ENCODE assay signal across 20 cellular contexts in genomic region chr6:89436226-89436625, GRCh38.
DNase-seq lines count a peak whose midpoint lies in the region; ATAC-seq and TF ChIP-seq lines count a peak whose summit lies in the region.
"Had no signal": no experiment of that assay in that cellular context is flagged by ENCODE, and none has a peak within 500 bp of the region (broad histone marks: within the 10 kb centered on the region; RNA-seq: fewer than 3 reads in every experiment).

No MANE protein-coding gene starts in this region.

- no peaks in the 10 kb centered on the region for H3K27me3 Mint-ChIP-seq in nephron (ENCODE audit: low read depth)

- DNase-seq in DMS 273 (lab: John Stamatoyannopoulos, UW; ENCODE audit: unreplicated experiment) (peak; percentile 22), DMS 273 treated with DMSO at 0.1 percent for 48 hours (lab: John Stamatoyannopoulos, UW) (no peak), NCI-H2107 treated with DMSO at 0.1 percent for 48 hours (lab: John Stamatoyannopoulos, UW; ENCODE audit: unreplicated experiment) (peak; percentile 71), adipocyte (ENCODE audit: low read depth) (peak; percentile 10)
- DNase-seq: activated gamma-delta T cell; aorta; colonic mucosa; heart left ventricle; kidney; NCI-H446 treated with DMSO at 0.1 percent for 48 hours; nucleus accumbens; RPMI8226; stimulated activated CD4-positive, alpha-beta T cell treated with anti-CD3 and anti-CD28 coated beads, Interleukin-2, amount 100 ng/mL, for 48 hours had no signal

- no peak for ATAC-seq in HG03135 (IDR thresholded peaks at IDR 0.05; ENCODE audit: unreplicated experiment)
- no peak for ATAC-seq in GM21619 (IDR thresholded peaks at IDR 0.05; ENCODE audit: unreplicated experiment)
- ATAC-seq in GM19023 (IDR thresholded peaks at IDR 0.05; ENCODE audit: unreplicated experiment), result no peak
- ATAC-seq: activated CD4-positive, CD25-positive, alpha-beta regulatory T cell treated with anti-CD3 and anti-CD28 coated beads, Interleukin-2, amount 50 U/mL, for 24 hours; esophagus mucosa; heart left ventricle had no signal

- no peaks in the 10 kb centered on the region for H3K9me3 ChIP-seq in adipocyte (ENCODE audit: control insufficient read depth, low read length)
- H3K9me3 ChIP-seq: BLaER1 treated with 17β-estradiol and CSF1 and Interleukin-3, amounts not matched to agents 10 nM and 100 nM; colonic mucosa had no signal

- H3K9me3 Mint-ChIP-seq in nephron, result no peaks in the 10 kb centered on the region

- peaks cover 3% of the 10 kb centered on the region for H3K27me3 ChIP-seq in adipocyte (replicated peaks; ENCODE audit: control insufficient read depth, insufficient read depth, low read length)
- H3K27me3 ChIP-seq: colonic mucosa, heart left ventricle had no signal

- peak overlapping the region; percentile 15 to 58 (median 22) for H3K4me3 Mint-ChIP-seq in nephron

- peaks cover 3% of the 10 kb centered on the region for H3K4me1 ChIP-seq in adipocyte (ENCODE audit: control insufficient read depth, insufficient read depth, low read length)

- H3K4me1 Mint-ChIP-seq in nephron, result peaks cover 31% of the 10 kb centered on the region

- H3K4me3 ChIP-seq in adipocyte (ENCODE audit: low read length), result no peak overlapping the region
- H3K4me3 ChIP-seq: BLaER1 treated with 17β-estradiol and CSF1 and Interleukin-3, amounts not matched to agents 10 nM and 100 nM; colonic mucosa; heart left ventricle had no signal

- peak overlapping the region in 2 of 3 experiments; percentile 16 to 65 for H3K27ac Mint-ChIP-seq in nephron

- no peak overlapping the region for H3K9ac ChIP-seq in adipocyte (ENCODE audit: low read length)
- H3K9ac ChIP-seq: BLaER1 treated with 17β-estradiol and CSF1 and Interleukin-3, amounts not matched to agents 10 nM and 100 nM had no signal

- TF ChIP-seq CTCF in nephron (IDR thresholded peaks at IDR 0.05; ENCODE audit: unreplicated experiment in 3 of 3), result no peak

- H3K36me3 Mint-ChIP-seq in nephron (ENCODE audit: low read depth), result peaks cover 5% of the 10 kb centered on the region

- H3K36me3 ChIP-seq in adipocyte (ENCODE audit: control insufficient read depth, insufficient read depth, low read length, severe bottlenecking), result no peaks in the 10 kb centered on the region
- H3K36me3 ChIP-seq: BLaER1 treated with 17β-estradiol and CSF1 and Interleukin-3, amounts not matched to agents 10 nM and 100 nM; colonic mucosa; heart left ventricle had no signal
